In genomic region chr11:121696947-121697346, GRCh38 we compare ENCODE assay signal across 22 cellular contexts.
A peak's percentile ranks its signal among the peaks of the same experiment; 100 is the strongest.
DNase-seq lines count a peak whose midpoint lies in the region; ATAC-seq and TF ChIP-seq lines count a peak whose summit lies in the region.
"Had no signal": no experiment of that assay in that cellular context is flagged by ENCODE, and none has a peak within 500 bp of the region (broad histone marks: within the 10 kb centered on the region; RNA-seq: fewer than 3 reads in every experiment).

No MANE protein-coding gene starts in this region.

- H4K20me1 ChIP-seq in osteoblast (ENCODE audit: insufficient read depth, low read length): no peaks in the 10 kb centered on the region

- H3K4me3 Mint-ChIP-seq in stimulated activated memory B cell treated with anti-CD40 and anti-IgM and Interleukin-4, amounts not matched to agents 10 μg/mL and 1 μg/mL and 100 μg/mL, for 72 hours: no peak overlapping the region
- H3K4me3 Mint-ChIP-seq: activated CD4-positive, alpha-beta T cell treated with anti-CD3 and anti-CD28 coated beads for 36 hours; activated CD8-positive, alpha-beta memory T cell treated with anti-CD3 and anti-CD28 coated beads, Interleukin-2, amount 10 ng/mL, durations not matched to agents 7 days and 5 days; activated naive CD4-positive, alpha-beta T cell treated with anti-CD3 and anti-CD28 coated beads, Interleukin-2, amount 50 U/mL, for 24 hours; activated T-helper 17 cell treated with anti-CD3 and anti-CD28 coated beads, Interleukin-2, amount 50 U/mL, for 72 hours; CD4-positive, CD25-positive, alpha-beta regulatory T cell; T-helper 17 cell had no signal

- H3K4me1 Mint-ChIP-seq in stimulated activated memory B cell treated with anti-CD40 and anti-IgM and Interleukin-4, amounts not matched to agents 10 μg/mL and 1 μg/mL and 100 μg/mL, for 72 hours: no peaks in the 10 kb centered on the region
- H3K4me1 Mint-ChIP-seq: activated CD4-positive, alpha-beta T cell treated with anti-CD3 and anti-CD28 coated beads for 36 hours; activated CD8-positive, alpha-beta memory T cell treated with anti-CD3 and anti-CD28 coated beads, Interleukin-2, amount 10 ng/mL, durations not matched to agents 7 days and 5 days; activated naive CD4-positive, alpha-beta T cell treated with anti-CD3 and anti-CD28 coated beads, Interleukin-2, amount 50 U/mL, for 24 hours; activated T-helper 17 cell treated with anti-CD3 and anti-CD28 coated beads, Interleukin-2, amount 50 U/mL, for 72 hours; CD4-positive, CD25-positive, alpha-beta regulatory T cell; T-helper 17 cell had no signal

- H3K4me1 ChIP-seq in osteoblast (ENCODE audit: insufficient read depth, low read length) (peaks cover 7% of the 10 kb centered on the region), tibial nerve (peaks cover 0 to 17% (median 0%) of the 10 kb centered on the region in 4 donors)
- H3K4me1 ChIP-seq: foreskin keratinocyte, lower lobe of right lung, prostate gland, suprapubic skin had no signal

- H3K4me2 ChIP-seq in osteoblast (ENCODE audit: insufficient read depth, low read length): peak overlapping the region; percentile 76
- H3K4me2 ChIP-seq: KMS-11 had no signal

- H3K27ac ChIP-seq in caudate nucleus (ENCODE audit: low read depth, low read length) (peak overlapping the region; percentile 96), osteoblast (ENCODE audit: low read depth, low read length) (no peak overlapping the region), tibial nerve (peak overlapping the region in 3 of 4 donors; percentile 44 to 82 (median 71))
- H3K27ac ChIP-seq: foreskin keratinocyte, KMS-11, lower lobe of right lung, prostate gland, SK-N-MC, suprapubic skin had no signal

- no peak for TF ChIP-seq EP300 in tibial nerve (IDR thresholded peaks at IDR 0.05)

- TF ChIP-seq CTCF in osteoblast (IDR thresholded peaks at IDR 0.05; ENCODE audit: extremely low read depth, low read depth, low read length): no peak
- no peak for TF ChIP-seq CTCF in tibial nerve (IDR thresholded peaks at IDR 0.05)

- H3K4me3 ChIP-seq in osteoblast (ENCODE audit: insufficient read depth, low read length) (no peak overlapping the region), tibial nerve (no peak overlapping the region)
- H3K4me3 ChIP-seq: lower lobe of right lung, prostate gland, SK-N-MC, suprapubic skin had no signal

- ATAC-seq in left ventricle myocardium superior: peak; percentile 26
- no peak for ATAC-seq in stimulated activated memory B cell treated with anti-CD40 and anti-IgM and Interleukin-4, amounts not matched to agents 10 μg/mL and 1 μg/mL and 100 μg/mL, for 72 hours
- ATAC-seq: activated CD4-positive, alpha-beta T cell treated with anti-CD3 and anti-CD28 coated beads for 36 hours; activated CD8-positive, alpha-beta memory T cell treated with anti-CD3 and anti-CD28 coated beads, Interleukin-2, amount 10 ng/mL, durations not matched to agents 7 days and 5 days; activated T-helper 17 cell treated with anti-CD3 and anti-CD28 coated beads, Interleukin-2, amount 50 U/mL, for 72 hours; lower lobe of right lung; T-helper 17 cell had no signal

- no peaks in the 10 kb centered on the region for H3K9me3 ChIP-seq in osteoblast (ENCODE audit: low read depth, low read length)
- no peaks in the 10 kb centered on the region for H3K9me3 ChIP-seq in tibial nerve
- H3K9me3 ChIP-seq: lower lobe of right lung, prostate gland, suprapubic skin had no signal

- H3K79me2 ChIP-seq in osteoblast (ENCODE audit: insufficient read depth, low read length): no peaks in the 10 kb centered on the region

- no peak for TF ChIP-seq POLR2A in tibial nerve (IDR thresholded peaks at IDR 0.05)

- DNase-seq in caudate nucleus (lab: John Stamatoyannopoulos, UW): no peak
- no peak for DNase-seq in left ventricle myocardium superior
- DNase-seq in osteoblast (ENCODE audit: insufficient read length, low spot score, missing footprints): no peak
- DNase-seq in tibial nerve (ENCODE audit: low spot score in 2 of 2): no peak
- DNase-seq in RKO (ENCODE audit: low spot score): no peak
- DNase-seq in activated CD4-positive, alpha-beta T cell treated with anti-CD3 and anti-CD28 coated beads, Interleukin-2, amount 50 U/mL, for 4 hours: no peak
- DNase-seq: activated CD4-positive, alpha-beta T cell treated with anti-CD3 and anti-CD28 coated beads for 36 hours; activated CD8-positive, alpha-beta memory T cell treated with anti-CD3 and anti-CD28 coated beads, Interleukin-2, amount 10 ng/mL, durations not matched to agents 7 days and 5 days; CD4-positive, CD25-positive, alpha-beta regulatory T cell; effector CD8-positive, alpha-beta T cell; lower lobe of right lung; NCI-H1694 treated with DMSO at 0.1 percent for 48 hours; small intestine; T-helper 17 cell had no signal

- H3K36me3 Mint-ChIP-seq in stimulated activated memory B cell treated with anti-CD40 and anti-IgM and Interleukin-4, amounts not matched to agents 10 μg/mL and 1 μg/mL and 100 μg/mL, for 72 hours: no peaks in the 10 kb centered on the region
- H3K36me3 Mint-ChIP-seq: activated CD8-positive, alpha-beta memory T cell treated with anti-CD3 and anti-CD28 coated beads, Interleukin-2, amount 10 ng/mL, durations not matched to agents 7 days and 5 days; activated naive CD4-positive, alpha-beta T cell treated with anti-CD3 and anti-CD28 coated beads, Interleukin-2, amount 50 U/mL, for 24 hours; CD4-positive, CD25-positive, alpha-beta regulatory T cell had no signal

- intact Hi-C loops in left ventricle myocardium superior (cut with micrococcal nuclease): no loop called here

- H3K9me3 Mint-ChIP-seq in stimulated activated memory B cell treated with anti-CD40 and anti-IgM and Interleukin-4, amounts not matched to agents 10 μg/mL and 1 μg/mL and 100 μg/mL, for 72 hours: no peaks in the 10 kb centered on the region
- H3K9me3 Mint-ChIP-seq: activated naive CD4-positive, alpha-beta T cell treated with anti-CD3 and anti-CD28 coated beads, Interleukin-2, amount 50 U/mL, for 24 hours; activated T-helper 17 cell treated with anti-CD3 and anti-CD28 coated beads, Interleukin-2, amount 50 U/mL, for 72 hours; CD4-positive, CD25-positive, alpha-beta regulatory T cell had no signal

- no peak overlapping the region for H3K27ac Mint-ChIP-seq in stimulated activated memory B cell treated with anti-CD40 and anti-IgM and Interleukin-4, amounts not matched to agents 10 μg/mL and 1 μg/mL and 100 μg/mL, for 72 hours
- H3K27ac Mint-ChIP-seq: activated CD4-positive, alpha-beta T cell treated with anti-CD3 and anti-CD28 coated beads for 36 hours; activated CD8-positive, alpha-beta memory T cell treated with anti-CD3 and anti-CD28 coated beads, Interleukin-2, amount 10 ng/mL, durations not matched to agents 7 days and 5 days; activated naive CD4-positive, alpha-beta T cell treated with anti-CD3 and anti-CD28 coated beads, Interleukin-2, amount 50 U/mL, for 24 hours; activated T-helper 17 cell treated with anti-CD3 and anti-CD28 coated beads, Interleukin-2, amount 50 U/mL, for 72 hours; CD4-positive, CD25-positive, alpha-beta regulatory T cell; T-helper 17 cell had no signal

- peaks cover 24% of the 10 kb centered on the region for H3K27me3 ChIP-seq in osteoblast (ENCODE audit: insufficient read depth, low read length)
- H3K27me3 ChIP-seq in tibial nerve: no peaks in the 10 kb centered on the region

- 74 to 80% methylated on average over 6 of the region's 6 CpGs for WGBS in tibial nerve, 2 donors

- H3K36me3 ChIP-seq in osteoblast (ENCODE audit: insufficient read depth, low read length) (no peaks in the 10 kb centered on the region), tibial nerve (no peaks in the 10 kb centered on the region)
- H3K36me3 ChIP-seq: lower lobe of right lung, prostate gland, suprapubic skin had no signal

- peaks cover 48% of the 10 kb centered on the region for H3K27me3 Mint-ChIP-seq in stimulated activated memory B cell treated with anti-CD40 and anti-IgM and Interleukin-4, amounts not matched to agents 10 μg/mL and 1 μg/mL and 100 μg/mL, for 72 hours
- H3K27me3 Mint-ChIP-seq: activated CD8-positive, alpha-beta memory T cell treated with anti-CD3 and anti-CD28 coated beads, Interleukin-2, amount 10 ng/mL, durations not matched to agents 7 days and 5 days; activated T-helper 17 cell treated with anti-CD3 and anti-CD28 coated beads, Interleukin-2, amount 50 U/mL, for 72 hours had no signal

- no peak overlapping the region for H2AFZ ChIP-seq in osteoblast (ENCODE audit: low read length)
